Comparison of ENCODE assay signal across 12 cellular contexts in the genomic region with DNA sequence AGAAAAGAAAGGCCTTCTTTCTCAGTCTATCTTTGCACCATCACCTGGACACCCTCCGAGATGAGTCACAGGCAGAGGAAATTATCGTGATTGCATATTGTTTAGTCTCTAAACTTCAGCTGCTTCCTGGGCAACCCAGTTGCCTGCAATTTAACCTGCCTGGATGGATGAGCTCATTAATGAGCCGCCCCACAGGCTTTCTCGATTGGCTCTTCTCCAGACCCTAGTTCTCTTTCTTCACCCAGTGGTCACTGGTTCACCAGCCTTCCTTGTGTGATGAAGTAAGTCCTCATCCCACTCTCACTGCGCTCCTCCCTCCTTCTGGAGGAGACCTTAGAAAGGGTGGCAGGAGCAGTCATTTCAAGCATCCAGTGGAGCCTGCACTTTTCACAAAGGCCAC.
DNase-seq lines count a peak whose midpoint lies in the region; ATAC-seq and TF ChIP-seq lines count a peak whose summit lies in the region.
"Had no signal": no experiment of that assay in that cellular context is flagged by ENCODE, and none has a peak within 500 bp of the region (broad histone marks: within the 10 kb centered on the region; RNA-seq: fewer than 3 reads in every experiment).

No MANE protein-coding gene starts in this region.

- CTCF ChIA-PET in SK-N-SH (lab: Yijun Ruan, JAX): interaction anchor here (1.1 kb wide), 1 partner anchor 183 kb away, joined by 3 read pairs; no protein-coding TSS in a partner anchor

- TF ChIP-seq POLR2A in gastroesophageal sphincter (IDR thresholded peaks at IDR 0.05): no peak

- TF ChIP-seq CTCF in right atrium auricular region (IDR thresholded peaks at IDR 0.05) (no peak), SK-N-SH (IDR thresholded peaks at IDR 0.05) (no peak), gastroesophageal sphincter (IDR thresholded peaks at IDR 0.05) (no peak), coronary artery (IDR thresholded peaks at IDR 0.05) (no peak)

- H3K4me1 ChIP-seq in right cardiac atrium (ENCODE audit: control insufficient read depth, insufficient read depth, low read length): peaks cover 3% of the 10 kb centered on the region
- peaks cover 0 to 21% of the 10 kb centered on the region in 2 donors for H3K4me1 ChIP-seq in right atrium auricular region
- H3K4me1 ChIP-seq in SK-N-SH (ENCODE audit: control insufficient read depth in 1 of 2, insufficient read depth in 2 of 2, low read depth in 1 of 2, low read length in 1 of 2): peaks cover 0 to 3% of the 10 kb centered on the region in 2 experiments; a peak in 2 of 4 replicates
- H3K4me1 ChIP-seq in gastroesophageal sphincter: peaks cover 0 to 13% (median 0%) of the 10 kb centered on the region in 3 donors

- H3K36me3 ChIP-seq in right atrium auricular region (no peaks in the 10 kb centered on the region), SK-N-SH (replicated peaks in 1 of 2; ENCODE audit: control insufficient read depth in 1 of 2, insufficient read depth in 2 of 2, low read length in 1 of 2) (no peaks in the 10 kb centered on the region), gastroesophageal sphincter (no peaks in the 10 kb centered on the region)
- H3K36me3 ChIP-seq: upper lobe of left lung had no signal

- H3K4me2 ChIP-seq in SK-N-SH: no peak overlapping the region

- H3K27me3 ChIP-seq in right cardiac atrium (ENCODE audit: control insufficient read depth, insufficient read depth) (no peaks in the 10 kb centered on the region), right atrium auricular region (no peaks in the 10 kb centered on the region), SK-N-SH (ENCODE audit: insufficient read depth) (no peaks in the 10 kb centered on the region), gastroesophageal sphincter (no peaks in the 10 kb centered on the region)
- H3K27me3 ChIP-seq: upper lobe of left lung had no signal

- POLR2A ChIA-PET in SK-N-SH (lab: Yijun Ruan, JAX): no interaction called here

- H3K4me3 ChIP-seq in right cardiac atrium (ENCODE audit: low read length) (no peak overlapping the region), right atrium auricular region (no peak overlapping the region), SK-N-SH (ENCODE audit: low read depth in 2 of 2, low read length in 1 of 2) (no peak overlapping the region), gastroesophageal sphincter (no peak overlapping the region), coronary artery (no peak overlapping the region)
- H3K4me3 ChIP-seq: upper lobe of left lung had no signal

- no peak overlapping the region for H3K4me3 Mint-ChIP-seq in activated CD4-positive, alpha-beta T cell treated with anti-CD3 and anti-CD28 coated beads, Interleukin-2, amount 10 ng/mL, durations not matched to agents 24 days and 14 days
- H3K4me3 Mint-ChIP-seq: activated CD4-positive, alpha-beta T cell treated with anti-CD3 and anti-CD28 coated beads, Interleukin-2, amount 10 ng/mL, durations not matched to agents 7 days and 5 days; CD4-positive, CD25-positive, alpha-beta regulatory T cell had no signal

- H3K27me3 Mint-ChIP-seq in activated CD4-positive, alpha-beta T cell treated with anti-CD3 and anti-CD28 coated beads, Interleukin-2, amount 10 ng/mL, durations not matched to agents 24 days and 14 days: peaks cover 13% of the 10 kb centered on the region

- in situ Hi-C loops in G401 (cut with HindIII; ENCODE audit: low sequenced_read_pairs): no loop called here

- peaks cover 3% of the 10 kb centered on the region for H3K9me3 Mint-ChIP-seq in activated CD4-positive, alpha-beta T cell treated with anti-CD3 and anti-CD28 coated beads, Interleukin-2, amount 10 ng/mL, durations not matched to agents 24 days and 14 days

- H3K27ac Mint-ChIP-seq in activated CD4-positive, alpha-beta T cell treated with anti-CD3 and anti-CD28 coated beads, Interleukin-2, amount 10 ng/mL, durations not matched to agents 24 days and 14 days: no peak overlapping the region
- H3K27ac Mint-ChIP-seq: activated CD4-positive, alpha-beta T cell treated with anti-CD3 and anti-CD28 coated beads, Interleukin-2, amount 10 ng/mL, durations not matched to agents 7 days and 5 days; CD4-positive, CD25-positive, alpha-beta regulatory T cell had no signal

- H3K27ac ChIP-seq in right cardiac atrium (ENCODE audit: low read length) (peak overlapping the region; percentile 46), right atrium auricular region (no peak overlapping the region), SK-N-SH (ENCODE audit: low read depth in 2 of 2, low read length in 1 of 2) (peak overlapping the region in 1 of 2 experiments; percentile 69; a peak in 2 of 4 replicates), gastroesophageal sphincter (peak overlapping the region in 1 of 4 donors; percentile 33), coronary artery (no peak overlapping the region)

- H3K9ac ChIP-seq in SK-N-SH: peak overlapping the region; percentile 7; the same call in 1 of the 2 replicates

- no peak for TF ChIP-seq RAD21 in SK-N-SH (IDR thresholded peaks at IDR 0.05; ENCODE audit: low read length)

- TF ChIP-seq EP300 in SK-N-SH (IDR thresholded peaks at IDR 0.05; ENCODE audit: borderline replicate concordance in 1 of 2, low read depth in 1 of 2, low read length in 1 of 2) (no peak), gastroesophageal sphincter (IDR thresholded peaks at IDR 0.05) (no peak)

- no peaks in the 10 kb centered on the region for H3F3A ChIP-seq in SK-N-SH (replicated peaks; ENCODE audit: insufficient read depth)

- no peaks in the 10 kb centered on the region for H3K79me2 ChIP-seq in SK-N-SH (ENCODE audit: insufficient read depth)

- no peaks in the 10 kb centered on the region for H4K20me1 ChIP-seq in SK-N-SH (ENCODE audit: insufficient read depth)

- DNase-seq in right cardiac atrium (no peak), right atrium auricular region (ENCODE audit: low spot score) (no peak), SK-N-SH (no peak), G401 (ENCODE audit: low spot score) (no peak), coronary artery (ENCODE audit: low spot score) (no peak)
- no peak for DNase-seq in activated CD4-positive, alpha-beta T cell treated with anti-CD3 and anti-CD28 coated beads, Interleukin-2, amount 10 ng/mL, durations not matched to agents 24 days and 14 days
- DNase-seq: activated CD4-positive, alpha-beta T cell treated with anti-CD3 and anti-CD28 coated beads, Interleukin-2, amount 10 ng/mL, durations not matched to agents 7 days and 5 days; CD4-positive, CD25-positive, alpha-beta regulatory T cell; effector memory CD4-positive, alpha-beta T cell; upper lobe of left lung had no signal

- ATAC-seq in right cardiac atrium: no peak
- peak; percentile 62 for ATAC-seq in gastroesophageal sphincter
- no peak for ATAC-seq in HG02763 (IDR thresholded peaks at IDR 0.05; ENCODE audit: unreplicated experiment)

- H3K9me2 ChIP-seq in SK-N-SH: no peaks in the 10 kb centered on the region

- WGBS in right cardiac atrium: 59% methylated on average over 5 of the region's 5 CpGs
- 54% methylated on average over 5 of the region's 5 CpGs for WGBS in SK-N-SH (ENCODE audit: low lambda C conversion rate)
- 15 to 57% methylated on average over 4 to 5 of the region's 5 CpGs for WGBS in gastroesophageal sphincter (ENCODE audit: low coverage in 1 of 2), 2 donors

- H2AFZ ChIP-seq in SK-N-SH (ENCODE audit: low read depth): no peak overlapping the region

- no peaks in the 10 kb centered on the region for H3K4me1 Mint-ChIP-seq in activated CD4-positive, alpha-beta T cell treated with anti-CD3 and anti-CD28 coated beads, Interleukin-2, amount 10 ng/mL, durations not matched to agents 24 days and 14 days
- H3K4me1 Mint-ChIP-seq: activated CD4-positive, alpha-beta T cell treated with anti-CD3 and anti-CD28 coated beads, Interleukin-2, amount 10 ng/mL, durations not matched to agents 7 days and 5 days had no signal

- no peaks in the 10 kb centered on the region for H3K9me3 ChIP-seq in right cardiac atrium (ENCODE audit: control insufficient read depth, low read length)
- H3K9me3 ChIP-seq in right atrium auricular region: peaks cover 6 to 18% of the 10 kb centered on the region in 2 donors
- 0 out of 2 replicates have a peak, but pooled peaks cover 5% of the 10 kb centered on the region for H3K9me3 ChIP-seq in SK-N-SH
- H3K9me3 ChIP-seq in gastroesophageal sphincter: peaks cover 0 to 17% (median 0%) of the 10 kb centered on the region in 3 donors

- intact Hi-C loops in right cardiac atrium (cut with DNase I): no loop called here
- intact Hi-C loops in activated CD4-positive, alpha-beta T cell treated with anti-CD3 and anti-CD28 coated beads, Interleukin-2, amount 10 ng/mL, durations not matched to agents 24 days and 14 days (cut with micrococcal nuclease): no loop called here

- no peaks in the 10 kb centered on the region for H3K36me3 Mint-ChIP-seq in activated CD4-positive, alpha-beta T cell treated with anti-CD3 and anti-CD28 coated beads, Interleukin-2, amount 10 ng/mL, durations not matched to agents 24 days and 14 days (ENCODE audit: low read depth)
- H3K36me3 Mint-ChIP-seq: CD4-positive, CD25-positive, alpha-beta regulatory T cell had no signal

TF ChIP-seq in SK-N-SH, 30 proteins besides CTCF, POLR2A, EP300 and RAD21 (continues in another document):
- TF ChIP-seq, protein P1, sequence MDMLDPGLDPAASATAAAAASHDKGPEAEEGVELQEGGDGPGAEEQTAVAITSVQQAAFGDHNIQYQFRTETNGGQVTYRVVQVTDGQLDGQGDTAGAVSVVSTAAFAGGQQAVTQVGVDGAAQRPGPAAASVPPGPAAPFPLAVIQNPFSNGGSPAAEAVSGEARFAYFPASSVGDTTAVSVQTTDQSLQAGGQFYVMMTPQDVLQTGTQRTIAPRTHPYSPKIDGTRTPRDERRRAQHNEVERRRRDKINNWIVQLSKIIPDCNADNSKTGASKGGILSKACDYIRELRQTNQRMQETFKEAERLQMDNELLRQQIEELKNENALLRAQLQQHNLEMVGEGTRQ (IDR thresholded peaks at IDR 0.05; ENCODE audit: borderline replicate concordance, low read depth, low read length): no peak
- TF ChIP-seq RXRA (IDR thresholded peaks at IDR 0.05; ENCODE audit: borderline replicate concordance, low read depth) (no peak), MEF2A (IDR thresholded peaks at IDR 0.05; ENCODE audit: borderline replicate concordance, low read depth) (no peak), SMC3 (IDR thresholded peaks at IDR 0.05; ENCODE audit: low read depth, low read length) (no peak), FOSL2 (IDR thresholded peaks at IDR 0.05; ENCODE audit: borderline replicate concordance, low read depth) (peak; percentile 62), TCF12 (IDR thresholded peaks at IDR 0.05) (peak; percentile 54), NFIC (IDR thresholded peaks at IDR 0.05; ENCODE audit: borderline replicate concordance) (peak; percentile 19; the same call in 1 of the 2 replicates), JUND (IDR thresholded peaks at IDR 0.05) (peak; percentile 57; the same call in 1 of the 2 replicates)
- TF ChIP-seq, protein P2, sequence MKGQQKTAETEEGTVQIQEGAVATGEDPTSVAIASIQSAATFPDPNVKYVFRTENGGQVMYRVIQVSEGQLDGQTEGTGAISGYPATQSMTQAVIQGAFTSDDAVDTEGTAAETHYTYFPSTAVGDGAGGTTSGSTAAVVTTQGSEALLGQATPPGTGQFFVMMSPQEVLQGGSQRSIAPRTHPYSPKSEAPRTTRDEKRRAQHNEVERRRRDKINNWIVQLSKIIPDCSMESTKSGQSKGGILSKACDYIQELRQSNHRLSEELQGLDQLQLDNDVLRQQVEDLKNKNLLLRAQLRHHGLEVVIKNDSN (IDR thresholded peaks at IDR 0.05; ENCODE audit: borderline replicate concordance, low read depth): no peak
